In the genomic region with DNA sequence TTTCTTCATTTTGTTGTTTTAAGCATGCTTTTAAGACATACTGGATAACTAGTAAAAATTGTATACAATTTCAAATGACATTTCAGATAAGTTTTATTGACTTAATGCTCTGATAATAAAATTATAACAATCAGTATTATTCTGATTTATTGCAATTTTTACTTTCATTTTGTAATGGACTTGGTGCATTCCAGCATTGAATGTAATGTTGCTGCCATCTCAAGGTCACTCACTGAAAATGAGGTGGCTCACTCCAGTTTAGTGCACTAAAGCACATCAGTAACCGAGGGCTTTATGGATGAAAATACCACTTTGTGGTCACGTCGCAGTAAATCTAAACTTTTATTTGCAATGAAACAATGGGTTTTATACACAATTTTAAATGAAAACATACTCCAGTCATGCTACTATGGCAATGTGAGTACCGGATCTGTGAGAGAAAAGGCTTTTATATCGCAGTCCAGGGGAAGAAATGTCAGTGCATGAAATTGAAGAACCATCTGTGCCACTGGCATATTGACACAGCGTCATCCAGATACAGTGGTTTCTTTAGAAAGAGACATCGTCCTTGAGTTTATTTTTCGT, we compare ENCODE assay signal across 15 cellular contexts. TPM values are rescaled to one million over a fixed set of nuclear protein-coding genes. Genes with fewer than 3 reads are reported as not detected.
DNase-seq lines count a peak whose midpoint lies in the region; ATAC-seq and TF ChIP-seq lines count a peak whose summit lies in the region.
"Had no signal": no experiment of that assay in that cellular context is flagged by ENCODE, and none has a peak within 500 bp of the region (broad histone marks: within the 10 kb centered on the region; RNA-seq: fewer than 3 reads in every experiment).

No MANE protein-coding gene starts in this region.

- no peaks in the 10 kb centered on the region for H3K9me3 ChIP-seq in cardiac muscle cell (ENCODE audit: low read depth)
- H3K9me3 ChIP-seq in left ventricle myocardium inferior (replicated peaks): no peaks in the 10 kb centered on the region
- H3K9me3 ChIP-seq in esophagus muscularis mucosa: no peaks in the 10 kb centered on the region

- ATAC-seq in HG03520 (IDR thresholded peaks at IDR 0.05; ENCODE audit: unreplicated experiment): no peak
- ATAC-seq: foreskin keratinocyte had no signal

- H3K36me3 ChIP-seq in cardiac muscle cell (no peaks in the 10 kb centered on the region), left ventricle myocardium inferior (no peaks in the 10 kb centered on the region), esophagus muscularis mucosa (no peaks in the 10 kb centered on the region)

- no peak for TF ChIP-seq POLR2A in esophagus muscularis mucosa (IDR thresholded peaks at IDR 0.05; ENCODE audit: low read depth)

- intact Hi-C loops in left ventricle myocardium inferior (cut with micrococcal nuclease): no loop called here
- intact Hi-C loops in esophagus muscularis mucosa (cut with DNase I): no loop called here

- no peak overlapping the region for H3K4me3 ChIP-seq in cardiac muscle cell
- no peak overlapping the region for H3K4me3 ChIP-seq in left ventricle myocardium inferior
- H3K4me3 ChIP-seq in esophagus muscularis mucosa: no peak overlapping the region

- H3K27me3 ChIP-seq in cardiac muscle cell (no peaks in the 10 kb centered on the region), left ventricle myocardium inferior (ENCODE audit: low read depth) (peaks cover 70% of the 10 kb centered on the region), esophagus muscularis mucosa (peaks cover 0 to 25% (median 0%) of the 10 kb centered on the region in 4 donors)
- H3K27me3 ChIP-seq: foreskin keratinocyte had no signal

- H3K4me1 ChIP-seq in cardiac muscle cell (ENCODE audit: low read depth) (no peaks in the 10 kb centered on the region), left ventricle myocardium inferior (no peaks in the 10 kb centered on the region), esophagus muscularis mucosa (no peaks in the 10 kb centered on the region)
- H3K4me1 ChIP-seq: foreskin keratinocyte had no signal

- 71% methylated on average over 8 of the region's 8 CpGs for WGBS in esophagus muscularis mucosa

- no peak overlapping the region for H3K27ac ChIP-seq in cardiac muscle cell
- no peak overlapping the region for H3K27ac ChIP-seq in left ventricle myocardium inferior (replicated peaks)
- H3K27ac ChIP-seq in esophagus muscularis mucosa (replicated peaks in 1 of 4): no peak overlapping the region
- H3K27ac ChIP-seq: foreskin keratinocyte had no signal

- DNase-seq in cardiac muscle cell (ENCODE audit: low read depth in 1 of 2, low spot score in 1 of 2) (peak in 1 of 2 donors; percentile 33), left ventricle myocardium inferior (no peak), RPMI7951 (ENCODE audit: low read depth) (peak; percentile 43), esophagus muscularis mucosa (ENCODE audit: extremely low spot score) (peak; percentile 57), ureter (ENCODE audit: low spot score) (peak; percentile 3), SIG-M5 treated with dmso at 0.1 percent for 504 hours (lab: John Stamatoyannopoulos, UW; ENCODE audit: unreplicated experiment) (no peak), cerebellar cortex (ENCODE audit: low spot score) (no peak)
- DNase-seq: activated naive CD4-positive, alpha-beta T cell treated with anti-CD3 and anti-CD28 coated beads, Interleukin-2, amount 50 U/mL, for 16 hours; AML-193; foreskin keratinocyte; NCI-H446; Right ventricle myocardium superior; stimulated activated CD4-positive, alpha-beta T cell treated with anti-CD3 and anti-CD28 coated beads, Interleukin-2, amount 100 ng/mL, for 48 hours; stimulated activated naive CD4-positive, alpha-beta T cell had no signal

- TF ChIP-seq CTCF in cardiac muscle cell (IDR thresholded peaks at IDR 0.05; ENCODE audit: low read depth, low read length) (peak; percentile 31), left ventricle myocardium inferior (IDR thresholded peaks at IDR 0.05; ENCODE audit: borderline replicate concordance) (no peak), esophagus muscularis mucosa (IDR thresholded peaks at IDR 0.05) (no peak)

- no peak for TF ChIP-seq EP300 in esophagus muscularis mucosa (IDR thresholded peaks at IDR 0.05)

RNA-seq across cellular contexts. Expression of a gene that starts 20.7 kb away (rescaled TPM):
- total RNA-seq in cardiac muscle cell: 6.2 and 10.2 TPM in 2 replicates
- 4.6 and 6.9 TPM in 2 replicates for polyA plus RNA-seq in cardiac muscle cell
- 17.7 TPM for total RNA-seq in left ventricle myocardium inferior
- total RNA-seq in RPMI7951 (2014; rRNA removed; shearing (Covaris generic)): 5.8 and 6.7 TPM in 2 replicates
- 10 to 100 TPM; 12.6 to 19.1 (median 17.9) TPM for total RNA-seq in esophagus muscularis mucosa
- 37.5 TPM for total RNA-seq in ureter

Comparison
In these comparisons a context has a peak if more than half of its experiments do, and no peak if none do; other contexts are left out.
1. DNase-seq: peak in RPMI7951 (single experiment), esophagus muscularis mucosa (single experiment) and ureter (single experiment); none in left ventricle myocardium inferior (single experiment), SIG-M5 treated with dmso at 0.1 percent for 504 hours (single experiment) and cerebellar cortex (single experiment).